In the genomic region with DNA sequence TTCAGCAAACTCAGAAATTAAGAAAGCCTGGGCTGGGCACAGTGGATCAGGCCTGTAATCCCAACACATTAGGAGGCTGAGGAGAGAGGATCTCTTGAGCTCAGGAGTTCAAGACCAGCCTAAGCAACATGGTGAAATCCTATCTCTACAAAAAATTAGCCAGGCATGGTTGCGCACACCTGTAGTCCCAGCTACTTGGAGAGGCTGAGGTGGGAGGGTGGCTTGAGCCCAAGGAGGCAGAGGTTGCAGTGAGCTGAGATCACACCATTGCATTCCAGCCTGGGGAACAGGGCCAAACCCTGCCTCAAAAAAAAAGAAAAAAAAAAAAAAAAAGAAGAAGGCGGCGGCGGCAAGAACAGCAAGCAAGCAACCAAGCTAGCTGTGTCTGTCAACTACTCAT, we compare ENCODE assay signal across 19 cellular contexts.
"Had no signal": no experiment of that assay in that cellular context is flagged by ENCODE, and none has a peak within 500 bp of the region (broad histone marks: within the 10 kb centered on the region; RNA-seq: fewer than 3 reads in every experiment).

No MANE protein-coding gene starts in this region.

- DNase-seq: central memory CD4-positive, alpha-beta T cell; cortex of kidney; dorsolateral prefrontal cortex; effector memory CD4-positive, alpha-beta T cell; esophagus squamous epithelium; foreskin fibroblast; head of caudate nucleus; hippocampal formation; left ventricle myocardium inferior; lower lobe of right lung; midbrain; occipital lobe; pancreas; right cardiac atrium; small intestine; stimulated activated CD4-positive, alpha-beta T cell treated with anti-CD3 and anti-CD28 coated beads, Interleukin-12 subunit alpha, Interleukin-12 subunit beta, amount 100 ng/mL, for 4 hours; stimulated activated naive CD4-positive, alpha-beta T cell treated with Interleukin-2 at 50 U/mL for 16 hours had no signal

- H3K9me3 ChIP-seq: esophagus squamous epithelium, left ventricle myocardium inferior, lower lobe of right lung, pancreas had no signal

- H3K36me3 ChIP-seq: lower lobe of right lung, pancreas had no signal

- FAIRE-seq: endometrium, islet of Langerhans had no signal

- H3K27ac ChIP-seq: dorsolateral prefrontal cortex, esophagus squamous epithelium, left ventricle myocardium inferior, lower lobe of right lung, pancreas had no signal

- H3K4me3 ChIP-seq: dorsolateral prefrontal cortex, esophagus squamous epithelium, left ventricle myocardium inferior, lower lobe of right lung, pancreas had no signal

- H3K4me1 ChIP-seq: esophagus squamous epithelium, left ventricle myocardium inferior, lower lobe of right lung had no signal

- H3K27me3 ChIP-seq: dorsolateral prefrontal cortex, esophagus squamous epithelium, pancreas had no signal
